15 cellular contexts compared by ENCODE assay signal in the genomic region with DNA sequence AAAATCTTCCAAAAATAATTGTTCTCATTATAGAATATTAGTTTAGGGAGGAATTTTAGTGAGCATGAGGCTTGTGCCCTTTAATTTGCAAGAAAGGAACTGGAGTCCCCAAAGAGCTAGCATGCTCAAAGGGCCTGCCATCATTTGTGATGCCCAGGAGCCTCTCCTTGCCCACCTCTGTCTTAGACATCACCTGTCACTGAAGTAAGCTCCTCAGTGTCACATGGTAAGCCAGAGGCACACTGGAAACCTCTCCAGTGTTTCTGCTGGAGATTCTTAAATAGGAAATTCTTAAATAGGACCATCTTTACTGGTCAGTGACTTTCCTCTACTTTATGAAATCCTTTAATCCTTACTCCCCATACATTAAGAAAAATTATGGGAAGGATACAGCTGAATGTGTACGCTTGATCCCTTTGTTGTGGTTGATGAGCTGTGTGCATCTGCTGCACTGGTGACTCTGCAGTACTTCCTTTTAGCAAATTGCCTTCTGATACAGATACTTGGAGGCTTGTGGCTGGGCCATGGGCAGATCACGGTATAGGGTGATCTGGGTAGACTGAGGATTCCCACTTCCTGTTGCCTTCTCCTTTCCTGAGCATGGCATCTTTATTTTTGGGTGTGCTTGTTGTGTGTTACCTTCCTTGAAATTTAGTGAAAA.
DNase-seq lines count a peak whose midpoint lies in the region; ATAC-seq and TF ChIP-seq lines count a peak whose summit lies in the region.
"Had no signal": no experiment of that assay in that cellular context is flagged by ENCODE, and none has a peak within 500 bp of the region (broad histone marks: within the 10 kb centered on the region; RNA-seq: fewer than 3 reads in every experiment).

No MANE protein-coding gene starts in this region.

- H3K9me3 Mint-ChIP-seq in T-helper 2 cell treated with Interferon-gamma antibody and Interleukin-4, amounts not matched to agents 5 μg/mL and 100 μg/mL, for 36 hours = no peaks in the 10 kb centered on the region

- no peaks in the 10 kb centered on the region for H3K36me3 ChIP-seq in cardiac muscle cell
- peaks cover 0 to 11% (median 2%) of the 10 kb centered on the region in 4 donors for H3K36me3 ChIP-seq in esophagus muscularis mucosa
- H3K36me3 ChIP-seq in skeletal muscle tissue (ENCODE audit: control insufficient read depth in 3 of 3, insufficient read depth in 3 of 3, low read length in 3 of 3) = no peaks in the 10 kb centered on the region
- H3K36me3 ChIP-seq: colonic mucosa had no signal

- peaks cover 41% of the 10 kb centered on the region for H3K4me1 Mint-ChIP-seq in T-helper 2 cell treated with Interferon-gamma antibody and Interleukin-4, amounts not matched to agents 5 μg/mL and 100 μg/mL, for 36 hours (ENCODE audit: low read depth)

- H3K9ac ChIP-seq in skeletal muscle tissue (ENCODE audit: low read depth in 1 of 3, low read length in 3 of 3) = no peak overlapping the region
- H3K9ac ChIP-seq: parathyroid adenoma had no signal

- TF ChIP-seq EP300 in esophagus muscularis mucosa (IDR thresholded peaks at IDR 0.05) = no peak

- H3K9me3 ChIP-seq in cardiac muscle cell (ENCODE audit: low read depth) (no peaks in the 10 kb centered on the region), esophagus muscularis mucosa (no peaks in the 10 kb centered on the region), skeletal muscle tissue (ENCODE audit: control insufficient read depth in 3 of 3, low read length in 3 of 3) (no peaks in the 10 kb centered on the region)
- H3K9me3 ChIP-seq: colonic mucosa, stomach had no signal

- 92% methylated on average over 2 of the region's 2 CpGs for whole genome bisulfite sequencing in esophagus muscularis mucosa

- peaks cover 25% of the 10 kb centered on the region for H3K36me3 Mint-ChIP-seq in T-helper 2 cell treated with Interferon-gamma antibody and Interleukin-4, amounts not matched to agents 5 μg/mL and 100 μg/mL, for 36 hours (ENCODE audit: low read depth)

- H3K4me1 ChIP-seq in cardiac muscle cell (ENCODE audit: low read depth) (peaks cover 24% of the 10 kb centered on the region), esophagus muscularis mucosa (peaks cover 49 to 70% (median 67%) of the 10 kb centered on the region in 4 donors), skeletal muscle tissue (ENCODE audit: control insufficient read depth in 3 of 3, insufficient read depth in 3 of 3, low read length in 3 of 3) (peaks cover 26 to 34% (median 32%) of the 10 kb centered on the region in 3 donors)
- H3K4me1 ChIP-seq: colonic mucosa, parathyroid adenoma had no signal

- no peaks in the 10 kb centered on the region for H3K27me3 Mint-ChIP-seq in T-helper 2 cell treated with Interferon-gamma antibody and Interleukin-4, amounts not matched to agents 5 μg/mL and 100 μg/mL, for 36 hours (ENCODE audit: low read depth)

- ATAC-seq in GM21367 (IDR thresholded peaks at IDR 0.05; ENCODE audit: unreplicated experiment) (no peak), HG02973 (IDR thresholded peaks at IDR 0.05; ENCODE audit: unreplicated experiment) (no peak)
- ATAC-seq: HCT116 had no signal

- H3K27ac Mint-ChIP-seq in T-helper 2 cell treated with Interferon-gamma antibody and Interleukin-4, amounts not matched to agents 5 μg/mL and 100 μg/mL, for 36 hours = peak overlapping the region; percentile 32

- H3K4me3 ChIP-seq in cardiac muscle cell = no peak overlapping the region
- H3K4me3 ChIP-seq in esophagus muscularis mucosa = no peak overlapping the region
- no peak overlapping the region for H3K4me3 ChIP-seq in skeletal muscle tissue (ENCODE audit: low read length in 3 of 3)
- H3K4me3 ChIP-seq: colonic mucosa, stomach had no signal

- TF ChIP-seq CTCF in cardiac muscle cell (IDR thresholded peaks at IDR 0.05; ENCODE audit: low read depth, low read length) (no peak), esophagus muscularis mucosa (IDR thresholded peaks at IDR 0.05) (no peak)

- peak overlapping the region; percentile 64 for H3K4me3 Mint-ChIP-seq in T-helper 2 cell treated with Interferon-gamma antibody and Interleukin-4, amounts not matched to agents 5 μg/mL and 100 μg/mL, for 36 hours

- intact Hi-C loops in cardiac septum (cut with DNase I) = no loop called here
- intact Hi-C loops in esophagus muscularis mucosa (cut with DNase I) = no loop called here

- no peaks in the 10 kb centered on the region for H3K27me3 ChIP-seq in cardiac muscle cell
- H3K27me3 ChIP-seq in esophagus muscularis mucosa = no peaks in the 10 kb centered on the region
- H3K27me3 ChIP-seq in skeletal muscle tissue (ENCODE audit: control insufficient read depth in 3 of 3, insufficient read depth in 3 of 3, low read length in 3 of 3) = no peaks in the 10 kb centered on the region
- H3K27me3 ChIP-seq: colonic mucosa, stomach had no signal

- DNase-seq in cardiac muscle cell (ENCODE audit: low read depth in 1 of 2, low spot score in 1 of 2) (no peak), cardiac septum (ENCODE audit: low spot score) (no peak), esophagus muscularis mucosa (ENCODE audit: extremely low spot score) (no peak), NCI-H1105 treated with DMSO at 0.1 percent for 48 hours (lab: John Stamatoyannopoulos, UW) (no peak)
- no peak for DNase-seq in T-helper 2 cell treated with Interferon-gamma antibody and Interleukin-4, amounts not matched to agents 5 μg/mL and 100 μg/mL, for 36 hours (ENCODE audit: low spot score)
- DNase-seq: colonic mucosa, foreskin fibroblast, NCI-H187, stomach, SW 1271 had no signal

- TF ChIP-seq POLR2A in esophagus muscularis mucosa (IDR thresholded peaks at IDR 0.05; ENCODE audit: low read depth) = no peak

- H3K27ac ChIP-seq in cardiac muscle cell = peak overlapping the region; percentile 81
- H3K27ac ChIP-seq in esophagus muscularis mucosa (replicated peaks in 1 of 4) = peak overlapping the region in 3 of 4 donors; percentile 0 to 56 (median 45)
- peak overlapping the region; percentile 57 for H3K27ac ChIP-seq in skeletal muscle tissue (ENCODE audit: low read depth, low read length)
- H3K27ac ChIP-seq: colonic mucosa, parathyroid adenoma had no signal
